In the genomic region with DNA sequence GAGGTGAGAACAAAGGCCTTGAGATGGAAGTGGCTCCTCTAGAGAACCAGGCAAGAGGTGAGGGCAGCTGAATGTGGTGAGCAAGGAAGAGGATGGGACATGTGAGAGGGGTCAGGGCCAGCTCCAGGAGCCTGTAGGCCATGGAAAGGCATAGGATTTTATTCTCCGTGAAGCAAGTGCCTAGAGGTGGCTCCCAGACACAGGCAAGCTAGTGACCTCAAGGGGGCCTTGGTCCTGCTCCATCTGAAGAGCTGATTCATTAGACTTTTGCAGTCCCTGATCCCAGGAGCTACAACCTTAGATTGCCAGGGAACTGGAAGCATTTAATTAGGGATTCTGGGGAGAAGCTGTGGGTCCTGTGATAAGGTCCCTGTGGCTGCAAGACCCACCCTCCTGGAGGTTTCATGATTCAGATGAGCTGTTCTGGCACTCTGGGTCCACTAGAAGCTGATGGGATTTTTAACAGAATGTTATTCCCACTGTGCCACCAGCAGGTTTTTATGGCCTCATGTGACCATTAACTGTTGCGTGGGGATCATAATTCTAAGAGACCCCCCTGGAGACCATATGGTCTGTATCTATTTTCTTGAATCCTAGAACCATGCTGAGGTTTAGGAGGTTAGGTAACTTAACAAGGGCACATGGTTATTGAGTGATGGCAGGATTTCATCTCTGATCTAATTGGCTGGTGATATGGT, we compare ENCODE assay signal across 1 cellular context.
TF ChIP-seq lines count a peak whose summit lies in the region.

No MANE protein-coding gene starts in this region.

TF ChIP-seq in GM23338, 12 proteins besides CTCF, POLR2A, EP300 and RAD21 (continued from another document):
- TF ChIP-seq, protein P1, sequence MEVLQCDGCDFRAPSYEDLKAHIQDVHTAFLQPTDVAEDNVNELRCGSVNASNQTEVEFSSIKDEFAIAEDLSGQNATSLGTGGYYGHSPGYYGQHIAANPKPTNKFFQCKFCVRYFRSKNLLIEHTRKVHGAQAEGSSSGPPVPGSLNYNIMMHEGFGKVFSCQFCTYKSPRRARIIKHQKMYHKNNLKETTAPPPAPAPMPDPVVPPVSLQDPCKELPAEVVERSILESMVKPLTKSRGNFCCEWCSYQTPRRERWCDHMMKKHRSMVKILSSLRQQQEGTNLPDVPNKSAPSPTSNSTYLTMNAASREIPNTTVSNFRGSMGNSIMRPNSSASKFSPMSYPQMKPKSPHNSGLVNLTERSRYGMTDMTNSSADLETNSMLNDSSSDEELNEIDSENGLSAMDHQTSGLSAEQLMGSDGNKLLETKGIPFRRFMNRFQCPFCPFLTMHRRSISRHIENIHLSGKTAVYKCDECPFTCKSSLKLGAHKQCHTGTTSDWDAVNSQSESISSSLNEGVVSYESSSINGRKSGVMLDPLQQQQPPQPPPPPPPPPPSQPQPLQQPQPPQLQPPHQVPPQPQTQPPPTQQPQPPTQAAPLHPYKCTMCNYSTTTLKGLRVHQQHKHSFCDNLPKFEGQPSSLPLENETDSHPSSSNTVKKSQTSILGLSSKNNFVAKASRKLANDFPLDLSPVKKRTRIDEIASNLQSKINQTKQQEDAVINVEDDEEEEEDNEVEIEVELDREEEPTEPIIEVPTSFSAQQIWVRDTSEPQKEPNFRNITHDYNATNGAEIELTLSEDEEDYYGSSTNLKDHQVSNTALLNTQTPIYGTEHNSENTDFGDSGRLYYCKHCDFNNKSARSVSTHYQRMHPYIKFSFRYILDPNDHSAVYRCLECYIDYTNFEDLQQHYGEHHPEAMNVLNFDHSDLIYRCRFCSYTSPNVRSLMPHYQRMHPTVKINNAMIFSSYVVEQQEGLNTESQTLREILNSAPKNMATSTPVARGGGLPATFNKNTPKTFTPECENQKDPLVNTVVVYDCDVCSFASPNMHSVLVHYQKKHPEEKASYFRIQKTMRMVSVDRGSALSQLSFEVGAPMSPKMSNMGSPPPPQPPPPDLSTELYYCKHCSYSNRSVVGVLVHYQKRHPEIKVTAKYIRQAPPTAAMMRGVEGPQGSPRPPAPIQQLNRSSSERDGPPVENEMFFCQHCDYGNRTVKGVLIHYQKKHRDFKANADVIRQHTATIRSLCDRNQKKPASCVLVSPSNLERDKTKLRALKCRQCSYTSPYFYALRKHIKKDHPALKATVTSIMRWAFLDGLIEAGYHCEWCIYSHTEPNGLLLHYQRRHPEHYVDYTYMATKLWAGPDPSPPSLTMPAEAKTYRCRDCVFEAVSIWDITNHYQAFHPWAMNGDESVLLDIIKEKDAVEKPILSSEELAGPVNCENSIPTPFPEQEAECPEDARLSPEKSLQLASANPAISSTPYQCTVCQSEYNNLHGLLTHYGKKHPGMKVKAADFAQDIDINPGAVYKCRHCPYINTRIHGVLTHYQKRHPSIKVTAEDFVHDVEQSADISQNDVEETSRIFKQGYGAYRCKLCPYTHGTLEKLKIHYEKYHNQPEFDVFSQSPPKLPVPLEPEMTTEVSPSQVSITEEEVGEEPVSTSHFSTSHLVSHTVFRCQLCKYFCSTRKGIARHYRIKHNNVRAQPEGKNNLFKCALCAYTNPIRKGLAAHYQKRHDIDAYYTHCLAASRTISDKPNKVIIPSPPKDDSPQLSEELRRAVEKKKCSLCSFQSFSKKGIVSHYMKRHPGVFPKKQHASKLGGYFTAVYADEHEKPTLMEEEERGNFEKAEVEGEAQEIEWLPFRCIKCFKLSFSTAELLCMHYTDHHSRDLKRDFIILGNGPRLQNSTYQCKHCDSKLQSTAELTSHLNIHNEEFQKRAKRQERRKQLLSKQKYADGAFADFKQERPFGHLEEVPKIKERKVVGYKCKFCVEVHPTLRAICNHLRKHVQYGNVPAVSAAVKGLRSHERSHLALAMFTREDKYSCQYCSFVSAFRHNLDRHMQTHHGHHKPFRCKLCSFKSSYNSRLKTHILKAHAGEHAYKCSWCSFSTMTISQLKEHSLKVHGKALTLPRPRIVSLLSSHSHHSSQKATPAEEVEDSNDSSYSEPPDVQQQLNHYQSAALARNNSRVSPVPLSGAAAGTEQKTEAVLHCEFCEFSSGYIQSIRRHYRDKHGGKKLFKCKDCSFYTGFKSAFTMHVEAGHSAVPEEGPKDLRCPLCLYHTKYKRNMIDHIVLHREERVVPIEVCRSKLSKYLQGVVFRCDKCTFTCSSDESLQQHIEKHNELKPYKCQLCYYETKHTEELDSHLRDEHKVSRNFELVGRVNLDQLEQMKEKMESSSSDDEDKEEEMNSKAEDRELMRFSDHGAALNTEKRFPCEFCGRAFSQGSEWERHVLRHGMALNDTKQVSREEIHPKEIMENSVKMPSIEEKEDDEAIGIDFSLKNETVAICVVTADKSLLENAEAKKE (CRISPR knock-in tag; IDR thresholded peaks at IDR 0.05): no peak
- TF ChIP-seq ZNF331 (CRISPR knock-in tag; IDR thresholded peaks at IDR 0.05; ENCODE audit: low read depth): no peak
- TF ChIP-seq, protein P2, sequence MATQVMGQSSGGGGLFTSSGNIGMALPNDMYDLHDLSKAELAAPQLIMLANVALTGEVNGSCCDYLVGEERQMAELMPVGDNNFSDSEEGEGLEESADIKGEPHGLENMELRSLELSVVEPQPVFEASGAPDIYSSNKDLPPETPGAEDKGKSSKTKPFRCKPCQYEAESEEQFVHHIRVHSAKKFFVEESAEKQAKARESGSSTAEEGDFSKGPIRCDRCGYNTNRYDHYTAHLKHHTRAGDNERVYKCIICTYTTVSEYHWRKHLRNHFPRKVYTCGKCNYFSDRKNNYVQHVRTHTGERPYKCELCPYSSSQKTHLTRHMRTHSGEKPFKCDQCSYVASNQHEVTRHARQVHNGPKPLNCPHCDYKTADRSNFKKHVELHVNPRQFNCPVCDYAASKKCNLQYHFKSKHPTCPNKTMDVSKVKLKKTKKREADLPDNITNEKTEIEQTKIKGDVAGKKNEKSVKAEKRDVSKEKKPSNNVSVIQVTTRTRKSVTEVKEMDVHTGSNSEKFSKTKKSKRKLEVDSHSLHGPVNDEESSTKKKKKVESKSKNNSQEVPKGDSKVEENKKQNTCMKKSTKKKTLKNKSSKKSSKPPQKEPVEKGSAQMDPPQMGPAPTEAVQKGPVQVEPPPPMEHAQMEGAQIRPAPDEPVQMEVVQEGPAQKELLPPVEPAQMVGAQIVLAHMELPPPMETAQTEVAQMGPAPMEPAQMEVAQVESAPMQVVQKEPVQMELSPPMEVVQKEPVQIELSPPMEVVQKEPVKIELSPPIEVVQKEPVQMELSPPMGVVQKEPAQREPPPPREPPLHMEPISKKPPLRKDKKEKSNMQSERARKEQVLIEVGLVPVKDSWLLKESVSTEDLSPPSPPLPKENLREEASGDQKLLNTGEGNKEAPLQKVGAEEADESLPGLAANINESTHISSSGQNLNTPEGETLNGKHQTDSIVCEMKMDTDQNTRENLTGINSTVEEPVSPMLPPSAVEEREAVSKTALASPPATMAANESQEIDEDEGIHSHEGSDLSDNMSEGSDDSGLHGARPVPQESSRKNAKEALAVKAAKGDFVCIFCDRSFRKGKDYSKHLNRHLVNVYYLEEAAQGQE (IDR thresholded peaks at IDR 0.05; ENCODE audit: unreplicated experiment): no peak
- no peak for TF ChIP-seq CREB1 (CRISPR knock-in tag; IDR thresholded peaks at IDR 0.05; ENCODE audit: low read depth)
- TF ChIP-seq STAT1 (IDR thresholded peaks at IDR 0.05; ENCODE audit: unreplicated experiment): no peak
- TF ChIP-seq, protein P3, sequence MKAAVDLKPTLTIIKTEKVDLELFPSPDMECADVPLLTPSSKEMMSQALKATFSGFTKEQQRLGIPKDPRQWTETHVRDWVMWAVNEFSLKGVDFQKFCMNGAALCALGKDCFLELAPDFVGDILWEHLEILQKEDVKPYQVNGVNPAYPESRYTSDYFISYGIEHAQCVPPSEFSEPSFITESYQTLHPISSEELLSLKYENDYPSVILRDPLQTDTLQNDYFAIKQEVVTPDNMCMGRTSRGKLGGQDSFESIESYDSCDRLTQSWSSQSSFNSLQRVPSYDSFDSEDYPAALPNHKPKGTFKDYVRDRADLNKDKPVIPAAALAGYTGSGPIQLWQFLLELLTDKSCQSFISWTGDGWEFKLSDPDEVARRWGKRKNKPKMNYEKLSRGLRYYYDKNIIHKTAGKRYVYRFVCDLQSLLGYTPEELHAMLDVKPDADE (IDR thresholded peaks at IDR 0.05): no peak
- no peak for TF ChIP-seq EZH2 (IDR thresholded peaks at IDR 0.05; ENCODE audit: low read depth, unreplicated experiment)
TF ChIP-seq in GM23338: peak in this region for 0.
